ENCODE assay signal across 15 cellular contexts in genomic region chr14:88872976-88873375, GRCh38. TPM values are rescaled to one million over a fixed set of nuclear protein-coding genes. Genes with fewer than 3 reads are reported as not detected.
DNase-seq lines count a peak whose midpoint lies in the region; ATAC-seq, FAIRE-seq and TF ChIP-seq lines count a peak whose summit lies in the region.
"Had no signal": no experiment of that assay in that cellular context is flagged by ENCODE, and none has a peak within 500 bp of the region (broad histone marks: within the 10 kb centered on the region; RNA-seq: fewer than 3 reads in every experiment).

No MANE protein-coding gene starts in this region.

- FAIRE-seq in GM12891 (lab: Jason Lieb, UNC): no peak
- FAIRE-seq: A549, GM12878, GM19239, H1 had no signal

- no peaks in the 10 kb centered on the region for H3K9me3 Mint-ChIP-seq in neural crest cell
- H3K9me3 Mint-ChIP-seq: CD4-positive, alpha-beta memory T cell; IgD-negative memory B cell had no signal

- DNase-seq in RPMI7951 (ENCODE audit: low read depth) (peak; percentile 70), fibroblast of peridontal ligament (ENCODE audit: extremely low read depth) (peak; percentile 16), neural crest cell (ENCODE audit: low read depth, low spot score) (no peak), GM12891 (ENCODE audit: insufficient read length, low spot score) (no peak), HT-29 (ENCODE audit: low spot score) (no peak)
- DNase-seq: BE2C; CD4-positive, alpha-beta memory T cell; DMS79 had no signal

- no peak for ATAC-seq in HG03439 (IDR thresholded peaks at IDR 0.05; ENCODE audit: unreplicated experiment)
- ATAC-seq in GM18907 (IDR thresholded peaks at IDR 0.05; ENCODE audit: unreplicated experiment): no peak
- ATAC-seq: A549, GM12878 had no signal

- TF ChIP-seq POLR2A in GM12891 (IDR thresholded peaks at IDR 0.05; ENCODE audit: low read depth, low read length): no peak

- H3K27ac Mint-ChIP-seq in neural crest cell (ENCODE audit: unreplicated experiment): no peak overlapping the region

- TF ChIP-seq CTCF in neural crest cell (conservative IDR thresholded peaks at IDR 0.05): no peak

- H3K4me1 Mint-ChIP-seq in neural crest cell: peaks cover 14% of the 10 kb centered on the region
- H3K4me1 Mint-ChIP-seq: CD4-positive, alpha-beta memory T cell; IgD-negative memory B cell had no signal

- peaks cover 11% of the 10 kb centered on the region for H3K36me3 Mint-ChIP-seq in neural crest cell (ENCODE audit: low read depth)
- H3K36me3 Mint-ChIP-seq: IgD-negative memory B cell had no signal

- peak overlapping the region; percentile 5 for H3K4me3 Mint-ChIP-seq in neural crest cell
- H3K4me3 Mint-ChIP-seq: CD4-positive, alpha-beta memory T cell; IgD-negative memory B cell had no signal

- H3K27me3 Mint-ChIP-seq in neural crest cell (ENCODE audit: low read depth): no peaks in the 10 kb centered on the region
- H3K27me3 Mint-ChIP-seq: CD4-positive, alpha-beta memory T cell; IgD-negative memory B cell had no signal

TF ChIP-seq in GM12891, 5 proteins besides CTCF, POLR2A, EP300 and RAD21:
- TF ChIP-seq PAX5 (IDR thresholded peaks at IDR 0.05; ENCODE audit: insufficient read depth, low read length, severe bottlenecking) (no peak), SPI1 (IDR thresholded peaks at IDR 0.05; ENCODE audit: low read depth, low read length) (no peak), POLR2AphosphoS5 (IDR thresholded peaks at IDR 0.05; ENCODE audit: low read depth, low read length) (no peak), TAF1 (IDR thresholded peaks at IDR 0.05; ENCODE audit: low read depth, low read length) (no peak), POU2F2 (IDR thresholded peaks at IDR 0.05; ENCODE audit: low read depth, low read length) (no peak)

RNA-seq across cellular contexts. Expression of gene TTC8, which starts 48.5 kb away (rescaled TPM):
- 33.0 and 41.7 TPM in 2 replicates for total RNA-seq in RPMI7951 (2014; rRNA removed; shearing (Covaris generic))
- 24.7 and 29.1 TPM in 2 replicates for total RNA-seq in neural crest cell
- polyA plus RNA-seq in GM12891 (2012; ENCODE audit: low read depth, missing spikeins): 1.4 TPM
- 7.7 and 7.8 TPM in 2 replicates for total RNA-seq in HT-29 (2014; rRNA removed; shearing (Covaris generic))

Comparison
In these comparisons a context has a peak if more than half of its experiments do, and no peak if none do; other contexts are left out.
1. DNase-seq: peak in RPMI7951 (single experiment) and fibroblast of peridontal ligament (single experiment); none in neural crest cell (single experiment), GM12891 (single experiment) and HT-29 (single experiment).